ENCODE assay signal across 29 cellular contexts in the genomic region with DNA sequence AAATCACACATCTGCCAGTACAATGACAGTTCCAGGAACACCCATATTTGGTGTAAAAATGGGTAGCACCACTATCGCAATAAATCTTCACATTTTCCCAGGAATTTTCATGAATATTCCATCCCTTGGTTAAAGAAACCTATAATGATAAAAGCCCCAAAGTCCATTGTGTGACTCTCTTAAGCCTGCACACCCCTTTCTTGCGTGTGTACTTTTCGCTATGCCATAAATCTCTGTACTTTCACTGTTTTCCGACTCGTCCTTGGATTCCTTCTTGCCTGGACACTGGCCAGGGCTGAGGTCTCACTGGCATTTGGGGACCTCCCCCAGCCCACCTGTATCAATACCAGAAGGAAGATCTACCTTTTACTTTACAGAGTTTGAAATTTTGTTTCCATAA.
"Had no signal": no experiment of that assay in that cellular context is flagged by ENCODE, and none has a peak within 500 bp of the region (broad histone marks: within the 10 kb centered on the region; RNA-seq: fewer than 3 reads in every experiment).

No MANE protein-coding gene starts in this region.

- FAIRE-seq: urothelium cell line had no signal

- ATAC-seq: stimulated activated effector memory CD8-positive, alpha-beta T cell treated with anti-CD3 and anti-CD28 coated beads, Interleukin-12 subunit alpha, Interleukin-12 subunit beta, amount 100 ng/mL, for 72 hours; stimulated activated memory B cell treated with anti-CD40 and anti-IgM and Interleukin-4, amounts not matched to agents 10 μg/mL and 1 μg/mL and 100 μg/mL, for 72 hours; stimulated activated naive B cell treated with anti-CD40 and anti-IgM and Interleukin-4, amounts not matched to agents 10 μg/mL and 1 μg/mL and 100 μg/mL, for 72 hours; stimulated activated naive CD8-positive, alpha-beta T cell treated with anti-CD3 and anti-CD28 coated beads, Interleukin-15, amount 100 ng/mL, for 72 hours; stimulated activated naive CD8-positive, alpha-beta T cell treated with anti-CD3 and anti-CD28 coated beads, Interleukin-15, Interleukin-2, amounts not matched to agents 100 U/mL and 50 U/mL, for 24 hours had no signal

- H3K4me3 Mint-ChIP-seq: stimulated activated effector memory CD8-positive, alpha-beta T cell treated with anti-CD3 and anti-CD28 coated beads, Interleukin-12 subunit alpha, Interleukin-12 subunit beta, amount 100 ng/mL, for 72 hours; stimulated activated memory B cell treated with anti-CD40 and anti-IgM and Interleukin-4, amounts not matched to agents 10 μg/mL and 1 μg/mL and 100 μg/mL, for 72 hours; stimulated activated naive B cell treated with anti-CD40 and anti-IgM and Interleukin-4, amounts not matched to agents 10 μg/mL and 1 μg/mL and 100 μg/mL, for 72 hours; stimulated activated naive CD8-positive, alpha-beta T cell treated with anti-CD3 and anti-CD28 coated beads, Interleukin-15, amount 100 ng/mL, for 72 hours; stimulated activated naive CD8-positive, alpha-beta T cell treated with anti-CD3 and anti-CD28 coated beads, Interleukin-15, Interleukin-2, amounts not matched to agents 100 ng/mL and 50 ng/mL, for 24 hours; type B pancreatic cell had no signal

- H3K4me1 ChIP-seq: stomach, suprapubic skin, testis, thyroid gland, tibial artery, tibial nerve, transverse colon, upper lobe of left lung, upper lobe of right lung, uterus, vagina had no signal

- DNase-seq: stimulated activated CD4-positive, alpha-beta T cell treated with anti-CD3 and anti-CD28 coated beads, Interleukin-2, amount 100 ng/mL, for 48 hours; stimulated activated CD4-positive, alpha-beta T cell treated with anti-CD3 and anti-CD28 coated beads, Interleukin-4, amount 100 ng/mL, for 1 hour; stimulated activated CD4-positive, alpha-beta T cell treated with anti-CD3 and anti-CD28 coated beads, Interleukin-4, amount 100 ng/mL, for 24 hours; stimulated activated CD4-positive, alpha-beta T cell treated with anti-CD3 and anti-CD28 coated beads, Interleukin-4, amount 100 ng/mL, for 4 hours; stimulated activated CD8-positive, alpha-beta memory T cell treated with anti-CD3 and anti-CD28 coated beads, Interleukin-4, amount 100 ng/mL, for 48 hours; stimulated activated naive B cell treated with anti-CD40 and anti-IgM and Interleukin-4, amounts not matched to agents 10 μg/mL and 1 μg/mL and 100 μg/mL, for 72 hours; stimulated activated naive CD4-positive, alpha-beta T cell; stimulated activated naive CD4-positive, alpha-beta T cell treated with Interleukin-2 at 50 U/mL for 16 hours; stimulated activated naive CD8-positive, alpha-beta T cell treated with anti-CD3 and anti-CD28 coated beads, Interleukin-15, amount 100 ng/mL, for 72 hours; stimulated activated naive CD8-positive, alpha-beta T cell treated with anti-CD3 and anti-CD28 coated beads, Interleukin-15, Interleukin-2, amounts not matched to agents 100 U/mL and 50 U/mL, for 24 hours; stomach; substantia nigra; testis; thyroid gland; tibial artery; transverse colon; trophoblast cell; upper lobe of left lung; upper lobe of right lung; uterus had no signal

- H3K9me3 Mint-ChIP-seq: stimulated activated effector memory CD8-positive, alpha-beta T cell treated with anti-CD3 and anti-CD28 coated beads, Interleukin-12 subunit alpha, Interleukin-12 subunit beta, amount 100 ng/mL, for 72 hours; type B pancreatic cell had no signal

- H3K4me3 ChIP-seq: stomach, suprapubic skin, testis, thoracic aorta, thyroid gland, tibial artery, tibial nerve, transverse colon, upper lobe of left lung, upper lobe of right lung, uterus, vagina had no signal

- H3K27me3 Mint-ChIP-seq: stimulated activated memory B cell treated with anti-CD40 and anti-IgM and Interleukin-4, amounts not matched to agents 10 μg/mL and 1 μg/mL and 100 μg/mL, for 72 hours; type B pancreatic cell had no signal

- H3K4me1 Mint-ChIP-seq: stimulated activated effector memory CD8-positive, alpha-beta T cell treated with anti-CD3 and anti-CD28 coated beads, Interleukin-12 subunit alpha, Interleukin-12 subunit beta, amount 100 ng/mL, for 72 hours; stimulated activated memory B cell treated with anti-CD40 and anti-IgM and Interleukin-4, amounts not matched to agents 10 μg/mL and 1 μg/mL and 100 μg/mL, for 72 hours; stimulated activated naive B cell treated with anti-CD40 and anti-IgM and Interleukin-4, amounts not matched to agents 10 μg/mL and 1 μg/mL and 100 μg/mL, for 72 hours; stimulated activated naive CD8-positive, alpha-beta T cell treated with anti-CD3 and anti-CD28 coated beads, Interleukin-15, amount 100 ng/mL, for 72 hours had no signal

- H3K27ac Mint-ChIP-seq: stimulated activated effector memory CD8-positive, alpha-beta T cell treated with anti-CD3 and anti-CD28 coated beads, Interleukin-12 subunit alpha, Interleukin-12 subunit beta, amount 100 ng/mL, for 72 hours; stimulated activated memory B cell treated with anti-CD40 and anti-IgM and Interleukin-4, amounts not matched to agents 10 μg/mL and 1 μg/mL and 100 μg/mL, for 72 hours; stimulated activated naive B cell treated with anti-CD40 and anti-IgM and Interleukin-4, amounts not matched to agents 10 μg/mL and 1 μg/mL and 100 μg/mL, for 72 hours; stimulated activated naive CD8-positive, alpha-beta T cell treated with anti-CD3 and anti-CD28 coated beads, Interleukin-15, amount 100 ng/mL, for 72 hours; stimulated activated naive CD8-positive, alpha-beta T cell treated with anti-CD3 and anti-CD28 coated beads, Interleukin-15, Interleukin-2, amounts not matched to agents 100 ng/mL and 50 ng/mL, for 24 hours; type B pancreatic cell had no signal

- H3K9me3 ChIP-seq: stomach, suprapubic skin, testis, thoracic aorta, thyroid gland, tibial artery, tibial nerve, transverse colon, upper lobe of left lung, upper lobe of right lung, uterus, vagina had no signal

- H3K36me3 Mint-ChIP-seq: stimulated activated effector memory CD8-positive, alpha-beta T cell treated with anti-CD3 and anti-CD28 coated beads, Interleukin-12 subunit alpha, Interleukin-12 subunit beta, amount 100 ng/mL, for 72 hours; stimulated activated memory B cell treated with anti-CD40 and anti-IgM and Interleukin-4, amounts not matched to agents 10 μg/mL and 1 μg/mL and 100 μg/mL, for 72 hours; stimulated activated naive B cell treated with anti-CD40 and anti-IgM and Interleukin-4, amounts not matched to agents 10 μg/mL and 1 μg/mL and 100 μg/mL, for 72 hours; type B pancreatic cell had no signal

- H3K36me3 ChIP-seq: stomach, suprapubic skin, thoracic aorta, thyroid gland, tibial artery, tibial nerve, transverse colon, upper lobe of left lung, upper lobe of right lung, uterus, vagina had no signal
